Comparison of ENCODE assay signal across 18 cellular contexts in the genomic region with DNA sequence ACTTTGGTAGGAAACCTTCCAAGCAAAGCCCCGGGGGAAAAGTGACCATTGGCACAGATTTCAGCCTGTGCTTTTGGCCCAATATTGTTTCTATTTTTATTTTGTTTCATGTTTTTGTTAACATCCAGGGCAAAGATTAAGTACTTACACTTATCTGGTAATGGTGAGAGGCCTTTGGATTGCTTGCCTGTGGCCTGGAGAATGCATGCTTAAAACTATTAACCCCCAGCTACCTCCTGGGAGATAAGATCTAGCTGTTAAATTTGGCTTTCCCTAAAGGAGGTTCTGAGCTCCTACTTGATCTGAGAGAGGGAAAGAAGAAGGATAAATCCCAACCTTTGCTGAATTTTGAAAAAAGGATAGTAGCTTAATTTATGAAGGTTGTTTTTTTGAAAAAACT.
A peak's percentile ranks its signal among the peaks of the same experiment; 100 is the strongest.
DNase-seq lines count a peak whose midpoint lies in the region; ATAC-seq and TF ChIP-seq lines count a peak whose summit lies in the region.
"Had no signal": no experiment of that assay in that cellular context is flagged by ENCODE, and none has a peak within 500 bp of the region (broad histone marks: within the 10 kb centered on the region; RNA-seq: fewer than 3 reads in every experiment).

No MANE protein-coding gene starts in this region.

- intact Hi-C loops in Right ventricle myocardium superior (cut with DNase I) (loop anchor here (10.0 kb wide), 1 partner anchor 57 kb away; no protein-coding TSS in a partner anchor), esophagus muscularis mucosa (cut with DNase I) (no loop called here), aorta (cut with DNase I) (no loop called here), PC-3 (cut with micrococcal nuclease) (no loop called here)
- intact Hi-C loops in activated T-helper 1 cell treated with anti-CD3 and anti-CD28 coated beads, Interleukin-12 subunit alpha, Interleukin-12 subunit beta, Interleukin-2, Interleukin-4 antibody, amounts not matched to agents 30 ng/mL and 10 ng/mL and 1 ng/mL, durations not matched to agents 14 hours and 24 hours and 36 hours (cut with micrococcal nuclease): no loop called here

- no peak overlapping the region for H2AFZ ChIP-seq in PC-3 (ENCODE audit: low read length)

- H3K36me3 ChIP-seq in right atrium auricular region: no peaks in the 10 kb centered on the region
- H3K36me3 ChIP-seq in esophagus muscularis mucosa: no peaks in the 10 kb centered on the region
- no peaks in the 10 kb centered on the region for H3K36me3 ChIP-seq in aorta (ENCODE audit: control insufficient read depth in 1 of 2, insufficient read depth in 2 of 2, low read length in 1 of 2)
- no peaks in the 10 kb centered on the region for H3K36me3 ChIP-seq in PC-3 (ENCODE audit: low read depth, low read length)
- H3K36me3 ChIP-seq: SJCRH30 had no signal

- TF ChIP-seq POLR2A in esophagus muscularis mucosa (IDR thresholded peaks at IDR 0.05; ENCODE audit: low read depth): no peak

- POLR2A ChIA-PET in PC-3 (lab: Charles Lee; ENCODE audit: unreplicated experiment): no interaction called here

- ATAC-seq in Right ventricle myocardium superior (ENCODE audit: poor library complexity) (peak; percentile 84), aorta (ENCODE audit: low FRiP score) (peak; percentile 42), PC-3 (no peak)
- ATAC-seq: HCT116; stimulated activated effector memory CD8-positive, alpha-beta T cell treated with anti-CD3 and anti-CD28 coated beads, Interleukin-12 subunit alpha, Interleukin-12 subunit beta, amount 100 ng/mL, for 72 hours had no signal

- no peak overlapping the region for H3K4me2 ChIP-seq in PC-3 (ENCODE audit: low read length)

- H3K27ac ChIP-seq in right atrium auricular region: peak overlapping the region in 1 of 2 donors; percentile 28
- H3K27ac ChIP-seq in esophagus muscularis mucosa (replicated peaks in 1 of 4): peak overlapping the region; percentile 3 to 45 (median 30)
- H3K27ac ChIP-seq in aorta (ENCODE audit: low read depth in 1 of 2, low read length in 2 of 2): peak overlapping the region; percentile 25 to 31
- no peak overlapping the region for H3K27ac ChIP-seq in PC-3 (ENCODE audit: low read length)
- H3K27ac ChIP-seq: SJCRH30 had no signal

- no peak overlapping the region for H3K9ac ChIP-seq in PC-3 (ENCODE audit: low read length)

- peak overlapping the region; percentile 75 to 84 (median 84) for H3K27ac Mint-ChIP-seq in nephron
- no peak overlapping the region for H3K27ac Mint-ChIP-seq in HFFc6
- no peak overlapping the region for H3K27ac Mint-ChIP-seq in activated T-helper 1 cell treated with anti-CD3 and anti-CD28 coated beads, Interleukin-12 subunit alpha, Interleukin-12 subunit beta, Interleukin-2, Interleukin-4 antibody, amounts not matched to agents 30 ng/mL and 10 ng/mL and 1 ng/mL, durations not matched to agents 14 hours and 24 hours and 36 hours
- H3K27ac Mint-ChIP-seq: activated naive CD8-positive, alpha-beta T cell; stimulated activated effector memory CD8-positive, alpha-beta T cell treated with anti-CD3 and anti-CD28 coated beads, Interleukin-12 subunit alpha, Interleukin-12 subunit beta, amount 100 ng/mL, for 72 hours had no signal

- DNase-seq in Right ventricle myocardium superior (no peak), right atrium auricular region (ENCODE audit: low spot score) (no peak), esophagus muscularis mucosa (ENCODE audit: extremely low spot score) (no peak), aorta (no peak), HFFc6 (no peak), PC-3 (no peak)
- no peak for DNase-seq in activated T-helper 1 cell treated with anti-CD3 and anti-CD28 coated beads, Interleukin-12 subunit alpha, Interleukin-12 subunit beta, Interleukin-2, Interleukin-4 antibody, amounts not matched to agents 30 ng/mL and 10 ng/mL and 1 ng/mL, durations not matched to agents 14 hours and 24 hours and 36 hours (ENCODE audit: low spot score)
- DNase-seq: activated CD4-positive, alpha-beta T cell treated with anti-CD3 and anti-CD28 coated beads for 4 hours; activated CD8-positive, alpha-beta memory T cell treated with anti-CD3 and anti-CD28 coated beads, Interleukin-2, amount 50 U/mL, for 48 hours; Caco-2; central memory CD4-positive, alpha-beta T cell; foreskin melanocyte; mammary epithelial cell had no signal

- H3K9me2 ChIP-seq in PC-3 (replicated peaks; ENCODE audit: low read length): no peaks in the 10 kb centered on the region

- CTCF ChIA-PET in PC-3 (lab: Charles Lee): no interaction called here

- H3K4me1 ChIP-seq in right atrium auricular region (peaks cover 0 to 47% of the 10 kb centered on the region in 2 donors), esophagus muscularis mucosa (peaks cover 25 to 33% (median 33%) of the 10 kb centered on the region in 4 donors), aorta (ENCODE audit: control insufficient read depth in 1 of 2, insufficient read depth in 2 of 2, low read length in 2 of 2) (peaks cover 0 to 7% of the 10 kb centered on the region in 2 donors), PC-3 (ENCODE audit: insufficient read depth, low read length) (no peaks in the 10 kb centered on the region)

- WGBS in esophagus muscularis mucosa: 17% methylated on average over 1 of the region's 1 CpG
- WGBS in aorta, 2 donors: 6% methylated on average over 1 of the region's 1 CpG

- H3K27me3 Mint-ChIP-seq in nephron (ENCODE audit: low read depth) (no peaks in the 10 kb centered on the region), HFFc6 (ENCODE audit: insufficient read depth) (peaks cover 1% of the 10 kb centered on the region)
- no peaks in the 10 kb centered on the region for H3K27me3 Mint-ChIP-seq in activated T-helper 1 cell treated with anti-CD3 and anti-CD28 coated beads, Interleukin-12 subunit alpha, Interleukin-12 subunit beta, Interleukin-2, Interleukin-4 antibody, amounts not matched to agents 30 ng/mL and 10 ng/mL and 1 ng/mL, durations not matched to agents 14 hours and 24 hours and 36 hours (ENCODE audit: insufficient read depth)
- H3K27me3 Mint-ChIP-seq: activated naive CD8-positive, alpha-beta T cell had no signal

- H3K27me3 ChIP-seq in right atrium auricular region: no peaks in the 10 kb centered on the region
- no peaks in the 10 kb centered on the region for H3K27me3 ChIP-seq in esophagus muscularis mucosa
- no peaks in the 10 kb centered on the region for H3K27me3 ChIP-seq in aorta (ENCODE audit: control insufficient read depth in 1 of 2, insufficient read depth in 2 of 2, low read length in 1 of 2)
- H3K27me3 ChIP-seq in PC-3 (ENCODE audit: low read length): no peaks in the 10 kb centered on the region
- H3K27me3 ChIP-seq: SJCRH30 had no signal

- H3K4me3 Mint-ChIP-seq in nephron: peak overlapping the region in 1 of 3 experiments; percentile 22
- no peak overlapping the region for H3K4me3 Mint-ChIP-seq in HFFc6
- H3K4me3 Mint-ChIP-seq in activated T-helper 1 cell treated with anti-CD3 and anti-CD28 coated beads, Interleukin-12 subunit alpha, Interleukin-12 subunit beta, Interleukin-2, Interleukin-4 antibody, amounts not matched to agents 30 ng/mL and 10 ng/mL and 1 ng/mL, durations not matched to agents 14 hours and 24 hours and 36 hours: no peak overlapping the region
- H3K4me3 Mint-ChIP-seq: activated naive CD8-positive, alpha-beta T cell; stimulated activated effector memory CD8-positive, alpha-beta T cell treated with anti-CD3 and anti-CD28 coated beads, Interleukin-12 subunit alpha, Interleukin-12 subunit beta, amount 100 ng/mL, for 72 hours had no signal

- TF ChIP-seq CTCF in right atrium auricular region (IDR thresholded peaks at IDR 0.05) (no peak), esophagus muscularis mucosa (IDR thresholded peaks at IDR 0.05) (no peak), nephron (IDR thresholded peaks at IDR 0.05; ENCODE audit: unreplicated experiment in 3 of 3) (no peak), HFFc6 (IDR thresholded peaks at IDR 0.05) (no peak), PC-3 (conservative IDR thresholded peaks at IDR 0.05; ENCODE audit: low read depth, low read length) (no peak)

- no peak for TF ChIP-seq EP300 in esophagus muscularis mucosa (IDR thresholded peaks at IDR 0.05)

- no peaks in the 10 kb centered on the region for H3F3A ChIP-seq in PC-3 (ENCODE audit: low read length, unreplicated experiment)

- no peaks in the 10 kb centered on the region for H3K9me3 ChIP-seq in right atrium auricular region
- no peaks in the 10 kb centered on the region for H3K9me3 ChIP-seq in esophagus muscularis mucosa
- no peaks in the 10 kb centered on the region for H3K9me3 ChIP-seq in aorta (ENCODE audit: control insufficient read depth, low read length)
- no peaks in the 10 kb centered on the region for H3K9me3 ChIP-seq in PC-3 (ENCODE audit: low read length)
- H3K9me3 ChIP-seq: Caco-2, SJCRH30 had no signal

- H3K79me2 ChIP-seq in PC-3 (ENCODE audit: low read length): no peaks in the 10 kb centered on the region

- H3K36me3 Mint-ChIP-seq in nephron (ENCODE audit: low read depth) (peaks cover 17% of the 10 kb centered on the region), HFFc6 (ENCODE audit: low read depth) (0 out of 2 replicates have a peak, but pooled peaks cover 4% of the 10 kb centered on the region)
- no peaks in the 10 kb centered on the region for H3K36me3 Mint-ChIP-seq in activated T-helper 1 cell treated with anti-CD3 and anti-CD28 coated beads, Interleukin-12 subunit alpha, Interleukin-12 subunit beta, Interleukin-2, Interleukin-4 antibody, amounts not matched to agents 30 ng/mL and 10 ng/mL and 1 ng/mL, durations not matched to agents 14 hours and 24 hours and 36 hours (ENCODE audit: low read depth)
- H3K36me3 Mint-ChIP-seq: stimulated activated effector memory CD8-positive, alpha-beta T cell treated with anti-CD3 and anti-CD28 coated beads, Interleukin-12 subunit alpha, Interleukin-12 subunit beta, amount 100 ng/mL, for 72 hours had no signal

- BruUV-seq in PC-3 (replicated peaks; lab: Mats Ljungman, UMichigan): no TSS peak

- H3K9me3 Mint-ChIP-seq in nephron: no peaks in the 10 kb centered on the region
- no peaks in the 10 kb centered on the region for H3K9me3 Mint-ChIP-seq in HFFc6
- H3K9me3 Mint-ChIP-seq in activated T-helper 1 cell treated with anti-CD3 and anti-CD28 coated beads, Interleukin-12 subunit alpha, Interleukin-12 subunit beta, Interleukin-2, Interleukin-4 antibody, amounts not matched to agents 30 ng/mL and 10 ng/mL and 1 ng/mL, durations not matched to agents 14 hours and 24 hours and 36 hours: no peaks in the 10 kb centered on the region
- H3K9me3 Mint-ChIP-seq: stimulated activated effector memory CD8-positive, alpha-beta T cell treated with anti-CD3 and anti-CD28 coated beads, Interleukin-12 subunit alpha, Interleukin-12 subunit beta, amount 100 ng/mL, for 72 hours had no signal

- H4K20me1 ChIP-seq in PC-3 (ENCODE audit: low read length): no peaks in the 10 kb centered on the region

- H3K4me1 Mint-ChIP-seq in nephron (peaks cover 46% of the 10 kb centered on the region), HFFc6 (ENCODE audit: low read depth) (peaks cover 21% of the 10 kb centered on the region)
- peaks cover 15% of the 10 kb centered on the region for H3K4me1 Mint-ChIP-seq in activated T-helper 1 cell treated with anti-CD3 and anti-CD28 coated beads, Interleukin-12 subunit alpha, Interleukin-12 subunit beta, Interleukin-2, Interleukin-4 antibody, amounts not matched to agents 30 ng/mL and 10 ng/mL and 1 ng/mL, durations not matched to agents 14 hours and 24 hours and 36 hours (ENCODE audit: low read depth)

- H3K4me3 ChIP-seq in right atrium auricular region (no peak overlapping the region), esophagus muscularis mucosa (no peak overlapping the region), aorta (ENCODE audit: low read length in 2 of 2) (no peak overlapping the region), PC-3 (ENCODE audit: low read length) (no peak overlapping the region)
- H3K4me3 ChIP-seq: SJCRH30 had no signal

Comparison
In these comparisons a context has a peak if more than half of its experiments do, and no peak if none do; other contexts are left out.
1. H3K27ac Mint-ChIP-seq: peak in nephron (3 of 3); none in HFFc6 (single experiment) and activated T-helper 1 cell treated with anti-CD3 and anti-CD28 coated beads, Interleukin-12 subunit alpha, Interleukin-12 subunit beta, Interleukin-2, Interleukin-4 antibody, amounts not matched to agents 30 ng/mL and 10 ng/mL and 1 ng/mL, durations not matched to agents 14 hours and 24 hours and 36 hours (single experiment).